ENCODE assay signal across 17 cellular contexts in genomic region chr19:55208880-55209429, GRCh38. TPM values are rescaled to one million over a fixed set of nuclear protein-coding genes. Genes with fewer than 3 reads are reported as not detected.
DNase-seq lines count a peak whose midpoint lies in the region; ATAC-seq and TF ChIP-seq lines count a peak whose summit lies in the region.
"Had no signal": no experiment of that assay in that cellular context is flagged by ENCODE, and none has a peak within 500 bp of the region (broad histone marks: within the 10 kb centered on the region; RNA-seq: fewer than 3 reads in every experiment).

No MANE protein-coding gene starts in this region.

- H3K27me3 ChIP-seq in Karpas-422 (ENCODE audit: low read length), result no peaks in the 10 kb centered on the region
- no peaks in the 10 kb centered on the region for H3K27me3 ChIP-seq in mucosa of rectum (ENCODE audit: control insufficient read depth in 2 of 2, insufficient read depth in 2 of 2, low read length in 2 of 2)
- H3K27me3 ChIP-seq: cardiac muscle cell, right atrium auricular region, upper lobe of right lung had no signal

- DNase-seq in COLO668 (lab: John Stamatoyannopoulos, UW; ENCODE audit: unreplicated experiment), result peak; percentile 35
- peak; percentile 55 for DNase-seq in Karpas-422
- no peak for DNase-seq in activated gamma-delta T cell (lab: John Stamatoyannopoulos, UW)
- DNase-seq in amygdala (lab: John Stamatoyannopoulos, UW), result no peak
- no peak for DNase-seq in ACHN
- DNase-seq: effector memory CD4-positive, alpha-beta T cell; foreskin fibroblast; stimulated activated CD4-positive, alpha-beta T cell treated with anti-CD3 and anti-CD28 coated beads, Interleukin-4, amount 100 ng/mL, for 4 hours; upper lobe of right lung had no signal

- H3K79me2 ChIP-seq in Karpas-422 (ENCODE audit: low read length), result no peaks in the 10 kb centered on the region

- no peak for TF ChIP-seq CTCF in VCaP (conservative IDR thresholded peaks at IDR 0.05)

- H3K9ac ChIP-seq in Karpas-422 (ENCODE audit: low read length) (no peak overlapping the region), mucosa of rectum (ENCODE audit: low read depth in 1 of 2, low read length in 2 of 2) (peak overlapping the region; percentile 80 to 83)

- no peaks in the 10 kb centered on the region for H3K36me3 ChIP-seq in Karpas-422 (ENCODE audit: insufficient read depth, low read length)
- peaks cover 4 to 7% of the 10 kb centered on the region in 2 donors for H3K36me3 ChIP-seq in mucosa of rectum (ENCODE audit: control insufficient read depth in 2 of 2, insufficient read depth in 2 of 2, low read length in 2 of 2)
- H3K36me3 ChIP-seq: cardiac muscle cell, right atrium auricular region, upper lobe of right lung had no signal

- H3K9me2 ChIP-seq in Karpas-422 (replicated peaks; ENCODE audit: insufficient read depth, low read length), result no peaks in the 10 kb centered on the region

- no peak overlapping the region for H3K27ac ChIP-seq in Karpas-422 (ENCODE audit: low read length)
- peak overlapping the region; percentile 62; the same call in 1 of the 2 replicates for H3K27ac ChIP-seq in VCaP
- H3K27ac ChIP-seq in mucosa of rectum (ENCODE audit: low read depth in 2 of 2, low read length in 2 of 2), result peak overlapping the region; percentile 93 to 95
- H3K27ac ChIP-seq: cardiac muscle cell, upper lobe of right lung had no signal

- H2AFZ ChIP-seq in Karpas-422 (ENCODE audit: low read length), result no peak overlapping the region

- no peak overlapping the region for H3K4me2 ChIP-seq in Karpas-422 (ENCODE audit: low read depth, low read length, poor library complexity, severe bottlenecking)

- H3K9me3 ChIP-seq in Karpas-422 (ENCODE audit: low read length), result no peaks in the 10 kb centered on the region
- H3K9me3 ChIP-seq in mucosa of rectum (ENCODE audit: control insufficient read depth in 2 of 2, low read length in 2 of 2), result no peaks in the 10 kb centered on the region
- H3K9me3 ChIP-seq: upper lobe of right lung had no signal

- ATAC-seq in HG03457 (IDR thresholded peaks at IDR 0.05; ENCODE audit: unreplicated experiment), result no peak
- ATAC-seq: natural killer cell treated with Interleukin-12 subunit alpha and Interleukin-12 subunit beta and Interleukin-15 and Interleukin-18, amount 100 ng/mL, for 72 hours had no signal

- H3K4me1 ChIP-seq in Karpas-422 (ENCODE audit: low read length), result peaks cover 12% of the 10 kb centered on the region
- peaks cover 7 to 24% of the 10 kb centered on the region in 2 donors for H3K4me1 ChIP-seq in mucosa of rectum (ENCODE audit: control insufficient read depth in 2 of 2, insufficient read depth in 2 of 2, low read length in 2 of 2)

- H3K4me3 ChIP-seq in Karpas-422 (ENCODE audit: low read length) (no peak overlapping the region), mucosa of rectum (ENCODE audit: low read length in 2 of 2) (peak overlapping the region; percentile 74 to 75)
- H3K4me3 ChIP-seq: cardiac muscle cell, right atrium auricular region, upper lobe of right lung had no signal

- in situ Hi-C loops in ACHN (cut with HindIII; ENCODE audit: low pct_ligation_motif_present, low pct_unique_long_range_greater_than_20kb, low sequenced_read_pairs), result no loop called here

- 0 out of 2 replicates have a peak, but pooled peaks cover 5% of the 10 kb centered on the region for H4K20me1 ChIP-seq in Karpas-422 (ENCODE audit: insufficient read depth, low read depth, low read length)

RNA-seq across cellular contexts. Expression of gene PTPRH, which starts 0.3 kb away (rescaled TPM):
- total RNA-seq in Karpas-422 (2014; rRNA removed; shearing (Covaris generic); ENCODE audit: low replicate concordance), result 1.4 TPM in 1 of 2 replicates, not detected in the other
- total RNA-seq: B cell, upper lobe of right lung had no signal

RNA-seq across cellular contexts. Expression of gene TMEM86B, which starts 19.6 kb away (rescaled TPM):
- 7.8 and 9.5 TPM in 2 replicates for total RNA-seq in Karpas-422 (2014; rRNA removed; shearing (Covaris generic); ENCODE audit: low replicate concordance)

RNA-seq across cellular contexts. Expression of gene SYT5, which starts 28.9 kb away (rescaled TPM):
- total RNA-seq in Karpas-422 (2014; rRNA removed; shearing (Covaris generic); ENCODE audit: low replicate concordance), result not detected in 2 replicates
- total RNA-seq: natural killer cell treated with Interleukin-12 subunit alpha and Interleukin-12 subunit beta and Interleukin-15 and Interleukin-18, amount 100 ng/mL, for 72 hours; T-helper 1 cell treated with Interleukin-12 subunit alpha and Interleukin-12 subunit beta and Interleukin-4 antibody, amounts not matched to agents 30 ng/mL and 1 ng/mL, for 36 hours; upper lobe of right lung had no signal

RNA-seq across cellular contexts. Expression of gene DNAAF3, which starts 42.5 kb away (rescaled TPM):
- 2.5 and 4.2 TPM in 2 replicates for total RNA-seq in Karpas-422 (2014; rRNA removed; shearing (Covaris generic); ENCODE audit: low replicate concordance)
- total RNA-seq: B cell; natural killer cell treated with Interleukin-12 subunit alpha and Interleukin-12 subunit beta and Interleukin-15 and Interleukin-18, amount 100 ng/mL, for 72 hours; T-helper 1 cell treated with Interleukin-12 subunit alpha and Interleukin-12 subunit beta and Interleukin-4 antibody, amounts not matched to agents 30 ng/mL and 1 ng/mL, for 36 hours had no signal

RNA-seq across cellular contexts. Expression of gene PPP6R1, which starts 49.9 kb away (rescaled TPM):
- total RNA-seq in Karpas-422 (2014; rRNA removed; shearing (Covaris generic); ENCODE audit: low replicate concordance), result 134 and 231 TPM in 2 replicates

Comparison
In these comparisons a context has a peak if more than half of its experiments do, and no peak if none do; other contexts are left out.
1. DNase-seq: peak in COLO668 (single experiment) and Karpas-422 (single experiment); none in activated gamma-delta T cell (single experiment), amygdala (0 of 56) and ACHN (single experiment).